Comparison of ENCODE assay signal across 29 cellular contexts in the genomic region with DNA sequence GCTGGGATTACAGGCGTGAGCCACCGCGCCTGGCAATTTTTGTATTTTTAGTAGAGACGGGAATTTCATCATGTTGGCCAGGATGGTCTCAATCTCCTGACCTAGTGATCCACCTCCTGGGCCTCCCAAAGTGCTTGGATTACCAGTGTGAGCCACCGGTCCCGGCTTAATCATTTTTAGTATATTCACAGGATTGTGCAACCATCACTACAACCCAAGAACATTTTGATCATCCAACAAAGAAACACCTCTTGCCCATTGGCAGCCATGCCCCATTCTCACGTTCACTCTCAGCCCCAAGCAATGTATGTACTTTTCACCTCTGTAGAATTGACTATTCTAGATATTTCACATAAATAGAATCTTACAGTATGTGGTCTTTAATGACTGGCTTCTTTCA. TPM values are rescaled to one million over a fixed set of nuclear protein-coding genes. Genes with fewer than 3 reads are reported as not detected.
"Had no signal": no experiment of that assay in that cellular context is flagged by ENCODE, and none has a peak within 500 bp of the region (broad histone marks: within the 10 kb centered on the region; RNA-seq: fewer than 3 reads in every experiment).

No MANE protein-coding gene starts in this region.

- H3K9ac ChIP-seq: KMS-11, SK-N-SH had no signal

- H3K9me3 ChIP-seq: MG63, Peyer's patch, SJCRH30, SK-N-SH had no signal

- H3K27me3 Mint-ChIP-seq: activated naive CD8-positive, alpha-beta T cell; activated T-helper 17 cell treated with anti-CD3 and anti-CD28 coated beads, Interleukin-2, amount 50 U/mL, for 72 hours; brain had no signal

- H3K27ac Mint-ChIP-seq: activated naive CD4-positive, alpha-beta T cell treated with anti-CD3 and anti-CD28 coated beads for 36 hours; activated naive CD8-positive, alpha-beta T cell; activated T-helper 17 cell treated with anti-CD3 and anti-CD28 coated beads, Interleukin-2, amount 50 U/mL, for 72 hours had no signal

- H3K4me3 Mint-ChIP-seq: activated naive CD4-positive, alpha-beta T cell treated with anti-CD3 and anti-CD28 coated beads for 36 hours; activated naive CD8-positive, alpha-beta T cell; activated T-helper 17 cell treated with anti-CD3 and anti-CD28 coated beads, Interleukin-2, amount 50 U/mL, for 72 hours; brain had no signal

- H3K4me1 Mint-ChIP-seq: brain had no signal

- DNase-seq: activated CD4-positive, alpha-beta T cell treated with anti-CD3 and anti-CD28 coated beads for 48 hours; activated CD4-positive, alpha-beta T cell treated with anti-CD3 and anti-CD28 coated beads, Interleukin-2, amount 50 U/mL, for 4 hours; activated CD4-positive, CD25-positive, alpha-beta regulatory T cell treated with anti-CD3 and anti-CD28 coated beads, Interleukin-2, amount 50 U/mL, for 72 hours; activated CD8-positive, alpha-beta memory T cell treated with anti-CD3 and anti-CD28 coated beads for 24 hours; activated gamma-delta T cell; activated naive CD4-positive, alpha-beta T cell treated with anti-CD3 and anti-CD28 coated beads for 36 hours; activated T-cell treated with anti-CD3 and anti-CD28 coated beads for 4 hours; activated T-cell treated with anti-CD3 and anti-CD28 coated beads, Interleukin-2, amount 50 U/mL, for 48 hours; amygdala; MG63; MV-4-11; NCI-H1092 treated with DMSO at 0.1 percent for 48 hours; NCI-H1417 treated with DMSO at 0.1 percent for 48 hours; NCI-H1694 treated with DMSO at 0.1 percent for 48 hours; NCI-H2029 treated with DMSO at 0.1 percent for 48 hours; NCI-H510A treated with DMSO at 0.1 percent for 48 hours; SJCRH30; SK-N-SH; SW 1271 had no signal

- H3K4me2 ChIP-seq: KMS-11, SK-N-SH had no signal

- ATAC-seq: activated T-helper 17 cell treated with anti-CD3 and anti-CD28 coated beads, Interleukin-2, amount 50 U/mL, for 72 hours had no signal

- H3K9me3 Mint-ChIP-seq: activated naive CD4-positive, alpha-beta T cell treated with anti-CD3 and anti-CD28 coated beads for 36 hours; activated T-helper 17 cell treated with anti-CD3 and anti-CD28 coated beads, Interleukin-2, amount 50 U/mL, for 72 hours had no signal

- H3K4me3 ChIP-seq: MG63, Peyer's patch, SJCRH30 had no signal

- FAIRE-seq: astrocyte had no signal

- H3K27ac ChIP-seq: KMS-11, Peyer's patch, RWPE1, SJCRH30 had no signal

- H3K4me1 ChIP-seq: SJCRH30 had no signal

- H3K27me3 ChIP-seq: MG63, Peyer's patch, SJCRH30 had no signal

RNA-seq across cellular contexts. Expression of a gene that starts 23.8 kb away (rescaled TPM):
- total RNA-seq: activated naive CD4-positive, alpha-beta T cell treated with anti-CD3 and anti-CD28 coated beads for 36 hours; activated T-helper 17 cell treated with anti-CD3 and anti-CD28 coated beads, Interleukin-2, amount 50 U/mL, for 72 hours; astrocyte; cerebellum; Right ventricle myocardium superior; T-helper 1 cell treated with Interleukin-12 subunit alpha and Interleukin-12 subunit beta and Interleukin-4 antibody, amounts not matched to agents 30 ng/mL and 1 ng/mL, for 36 hours had no signal
